Comparison of ENCODE assay signal across 8 cellular contexts in the genomic region with DNA sequence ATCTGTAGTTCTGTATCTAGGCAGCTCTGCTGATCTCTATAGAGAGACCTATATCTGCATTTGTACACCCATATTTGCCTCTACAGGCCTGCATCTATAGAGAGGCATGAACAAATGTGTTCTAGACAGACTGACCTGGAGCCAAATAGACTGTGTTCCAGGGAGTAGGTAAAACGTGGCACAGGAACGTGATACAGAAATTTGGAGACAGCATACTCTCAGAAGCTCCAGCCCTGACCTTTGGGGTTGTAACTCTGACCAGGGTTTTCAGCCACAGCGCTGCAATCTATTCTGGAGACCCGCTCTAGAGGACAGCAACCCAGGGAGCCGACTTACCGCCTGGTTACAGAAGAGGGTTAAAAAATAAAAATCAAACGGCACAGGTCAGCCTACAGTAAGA. TPM values are rescaled to one million over a fixed set of nuclear protein-coding genes. Genes with fewer than 3 reads are reported as not detected.
DNase-seq lines count a peak whose midpoint lies in the region; ATAC-seq, FAIRE-seq and TF ChIP-seq lines count a peak whose summit lies in the region.

No MANE protein-coding gene starts in this region.

- H3K4me2 ChIP-seq in HepG2 (ENCODE audit: low read depth, low read length), result peak overlapping the region; percentile 83

- peaks cover 14% of the 10 kb centered on the region for H3K36me3 Mint-ChIP-seq in activated T-helper 2 cell treated with anti-CD3 and anti-CD28 coated beads, Interferon-gamma antibody, Interleukin-2, Interleukin-4, amounts not matched to agents 10 μg/mL and 5 μg/mL and 100 μg/mL, durations not matched to agents 14 hours and 24 hours and 36 hours (ENCODE audit: low read depth)

- peak overlapping the region; percentile 97 for H3K4me3 Mint-ChIP-seq in activated T-helper 2 cell treated with anti-CD3 and anti-CD28 coated beads, Interferon-gamma antibody, Interleukin-2, Interleukin-4, amounts not matched to agents 10 μg/mL and 5 μg/mL and 100 μg/mL, durations not matched to agents 14 hours and 24 hours and 36 hours (ENCODE audit: low read depth)

- peak overlapping the region; percentile 92 for H2AFZ ChIP-seq in HepG2 (ENCODE audit: low read length)

- no peaks in the 10 kb centered on the region for H3K9me3 Mint-ChIP-seq in activated T-helper 2 cell treated with anti-CD3 and anti-CD28 coated beads, Interferon-gamma antibody, Interleukin-2, Interleukin-4, amounts not matched to agents 10 μg/mL and 5 μg/mL and 100 μg/mL, durations not matched to agents 14 hours and 24 hours and 36 hours

- H3K9me3 ChIP-seq in A673 (ENCODE audit: low read depth, low read length, poor library complexity, severe bottlenecking) (no peaks in the 10 kb centered on the region), HUES48 (ENCODE audit: control insufficient read depth, insufficient read depth, low read length) (no peaks in the 10 kb centered on the region), HepG2 (ENCODE audit: low read length) (no peaks in the 10 kb centered on the region)

- H3K27ac ChIP-seq in A673 (ENCODE audit: low read depth, low read length, poor library complexity, severe bottlenecking) (no peak overlapping the region), HUES48 (ENCODE audit: low read depth, low read length) (no peak overlapping the region), HepG2 (ENCODE audit: extremely low read length, insufficient read depth, low read length) (peak overlapping the region; percentile 73)

- H3K79me2 ChIP-seq in HepG2 (ENCODE audit: insufficient read depth, low read length), result peaks cover 10% of the 10 kb centered on the region

- CTCF ChIA-PET in A673 (lab: Charles Lee), result no interaction called here
- CTCF ChIA-PET in HepG2 (lab: Yijun Ruan, JAX; ENCODE audit: low intra/inter-chr PET ratio, low total read pairs), result no interaction called here

- H3K9ac ChIP-seq in HUES48 (ENCODE audit: low read depth, low read length), result no peak overlapping the region
- H3K9ac ChIP-seq in HepG2 (ENCODE audit: insufficient read depth, low read depth, low read length), result peak overlapping the region; percentile 86

- no peak for FAIRE-seq in HepG2 (lab: Jason Lieb, UNC)

- POLR2A ChIA-PET in A673 (lab: Charles Lee; ENCODE audit: low non-redundant PET), result no interaction called here
- POLR2A ChIA-PET in HepG2 (lab: Yijun Ruan, JAX), result interaction anchor here (0.6 to 4.6 kb wide), 5 partner anchors 11 to 380 kb away, joined by 3 to 215 read pairs (median 10); partner anchors contain the start of genes DZANK1, POLR3F, SEC23B and SMIM26

- DNase-seq in A673 (ENCODE audit: low spot score) (no peak), HepG2 (ENCODE audit: low spot score) (no peak), inferior parietal cortex (ENCODE audit: extremely low spot score) (no peak)
- no peak for DNase-seq in activated T-helper 2 cell treated with anti-CD3 and anti-CD28 coated beads, Interferon-gamma antibody, Interleukin-2, Interleukin-4, amounts not matched to agents 10 μg/mL and 5 μg/mL and 100 μg/mL, durations not matched to agents 14 hours and 24 hours and 36 hours (ENCODE audit: low spot score)

- BruUV-seq in A673 (replicated peaks; lab: Mats Ljungman, UMichigan) (no TSS peak), HepG2 (replicated peaks; lab: Mats Ljungman, UMichigan) (no TSS peak)

- H3K27me3 ChIP-seq in A673 (replicated peaks; ENCODE audit: insufficient read depth, low read depth, low read length, poor library complexity) (no peaks in the 10 kb centered on the region), HUES48 (ENCODE audit: control insufficient read depth, insufficient read depth, low read length) (no peaks in the 10 kb centered on the region), HepG2 (ENCODE audit: control insufficient read depth in 1 of 2, insufficient read depth in 2 of 2, low read length in 2 of 2) (no peaks in the 10 kb centered on the region; a peak in 1 of 5 replicates)

- intact Hi-C loops in A673 (cut with micrococcal nuclease; ENCODE audit: unreplicated experiment) (no loop called here), HepG2 (cut with micrococcal nuclease; ENCODE audit: unreplicated experiment) (loop anchor here (2.0 kb wide), 1 partner anchor 67 kb away; no protein-coding TSS in a partner anchor)
- intact Hi-C loops in activated T-helper 2 cell treated with anti-CD3 and anti-CD28 coated beads, Interferon-gamma antibody, Interleukin-2, Interleukin-4, amounts not matched to agents 10 μg/mL and 5 μg/mL and 100 μg/mL, durations not matched to agents 14 hours and 24 hours and 36 hours (cut with micrococcal nuclease), result no loop called here

- H3K4me1 ChIP-seq in A673 (ENCODE audit: insufficient read depth, low read length, poor library complexity, severe bottlenecking) (no peaks in the 10 kb centered on the region), HUES48 (ENCODE audit: control insufficient read depth, insufficient read depth, low read length) (peaks cover 8% of the 10 kb centered on the region), HepG2 (ENCODE audit: insufficient read depth, low read length) (peaks cover 26% of the 10 kb centered on the region)

- ATAC-seq in HepG2, result peak; percentile 39
- ATAC-seq in GM18870 (IDR thresholded peaks at IDR 0.05; ENCODE audit: unreplicated experiment), result no peak
- ATAC-seq in HG03135 (IDR thresholded peaks at IDR 0.05; ENCODE audit: unreplicated experiment), result no peak
- no peak for ATAC-seq in GM19463 (IDR thresholded peaks at IDR 0.05; ENCODE audit: unreplicated experiment)

- TF ChIP-seq EP300 in HepG2 (IDR thresholded peaks at IDR 0.05; ENCODE audit: low read depth in 2 of 2, low read length in 2 of 2), result no peak
- no peak for TF ChIP-seq EP300 in HepG2 (CRISPR knock-in tag; IDR thresholded peaks at IDR 0.05; ENCODE audit: borderline replicate concordance)

- no peak for TF ChIP-seq POLR2A in HepG2 (IDR thresholded peaks at IDR 0.05; ENCODE audit: insufficient read depth in 1 of 2, low read depth in 2 of 2, low read length in 2 of 2)

- no peaks in the 10 kb centered on the region for H3K27me3 Mint-ChIP-seq in activated T-helper 2 cell treated with anti-CD3 and anti-CD28 coated beads, Interferon-gamma antibody, Interleukin-2, Interleukin-4, amounts not matched to agents 10 μg/mL and 5 μg/mL and 100 μg/mL, durations not matched to agents 14 hours and 24 hours and 36 hours (ENCODE audit: low read depth)

- WGBS in HepG2 (ENCODE audit: low lambda C conversion rate), result 12% methylated on average over 7 of the region's 7 CpGs

- TF ChIP-seq RAD21 in HepG2 (CRISPR knock-in tag; IDR thresholded peaks at IDR 0.05), result no peak

- peaks cover 13% of the 10 kb centered on the region for H3K4me1 Mint-ChIP-seq in activated T-helper 2 cell treated with anti-CD3 and anti-CD28 coated beads, Interferon-gamma antibody, Interleukin-2, Interleukin-4, amounts not matched to agents 10 μg/mL and 5 μg/mL and 100 μg/mL, durations not matched to agents 14 hours and 24 hours and 36 hours (ENCODE audit: low read depth)

- no peaks in the 10 kb centered on the region for H4K20me1 ChIP-seq in HepG2 (ENCODE audit: insufficient read depth, low read length)

- TF ChIP-seq CTCF in A673 (conservative IDR thresholded peaks at IDR 0.05; ENCODE audit: low read depth, low read length) (no peak), HepG2 (CRISPR knock-in tag; IDR thresholded peaks at IDR 0.05) (no peak)

- H3K36me3 ChIP-seq in A673 (ENCODE audit: insufficient read depth, low read length, poor library complexity, severe bottlenecking) (no peaks in the 10 kb centered on the region), HUES48 (ENCODE audit: control insufficient read depth, insufficient read depth, low read length) (peaks cover 21% of the 10 kb centered on the region), HepG2 (replicated peaks in 1 of 2; ENCODE audit: control insufficient read depth in 1 of 2, insufficient read depth in 2 of 2, low read length in 2 of 2) (peaks cover 9 to 21% of the 10 kb centered on the region in 2 experiments)

- H3K27ac Mint-ChIP-seq in activated T-helper 2 cell treated with anti-CD3 and anti-CD28 coated beads, Interferon-gamma antibody, Interleukin-2, Interleukin-4, amounts not matched to agents 10 μg/mL and 5 μg/mL and 100 μg/mL, durations not matched to agents 14 hours and 24 hours and 36 hours, result peak overlapping the region; percentile 52

- in situ Hi-C loops in HepG2 (cut with HindIII; ENCODE audit: extremely low pct_ligation_motif_present, low pct_unique_long_range_greater_than_20kb), result no loop called here

- H3K4me3 ChIP-seq in A673 (ENCODE audit: low read depth, low read length, poor library complexity, severe bottlenecking) (peak overlapping the region; percentile 81), HUES48 (ENCODE audit: low read depth, low read length) (peak overlapping the region; percentile 88), HepG2 (replicated peaks in 1 of 3; ENCODE audit: insufficient read depth in 1 of 3, low read depth in 2 of 3, low read length in 3 of 3) (peak overlapping the region; percentile 91 to 99 (median 92))

RNA-seq across cellular contexts. Expression of gene RBBP9, which starts 1.0 kb away (rescaled TPM):
- total RNA-seq in A673 (2021) (20.1 and 20.3 TPM in 2 replicates), HepG2 (2016; rRNA removed; fragmentation: Illumina TruSeq; extraction: Trizol) (56.3 and 99.5 TPM in 2 replicates)
- 21.2 and 23.5 TPM in 2 replicates for total RNA-seq in activated T-helper 2 cell treated with anti-CD3 and anti-CD28 coated beads, Interferon-gamma antibody, Interleukin-2, Interleukin-4, amounts not matched to agents 10 μg/mL and 5 μg/mL and 100 μg/mL, durations not matched to agents 14 hours and 24 hours and 36 hours
- 4.3 TPM in 2 replicates for total RNA-seq in HepG2 (2016; cell fraction: cytosol; rRNA removed; fragmentation: Illumina TruSeq; extraction: Trizol; ENCODE audit: low read depth)
- 52.6 and 105 TPM in 2 replicates for total RNA-seq in HepG2 (2016; cell fraction: insoluble cytoplasmic fraction; rRNA removed; fragmentation: Illumina TruSeq; extraction: Trizol)
- total RNA-seq in HepG2 (2016; cell fraction: membrane; rRNA removed; fragmentation: Illumina TruSeq; extraction: Trizol), result 23.9 and 26.8 TPM in 2 replicates
- 26.3 and 26.5 TPM in 2 replicates for total RNA-seq in HepG2 (2016; cell fraction: nucleus; rRNA removed; fragmentation: Illumina TruSeq; extraction: Trizol)
- 25.1 and 28.0 TPM in 2 replicates for polyA plus RNA-seq in HepG2 (2011; rRNA removed)
- polyA plus RNA-seq in HepG2 (2011; cell fraction: cytosol; rRNA removed), result 17.8 and 25.8 TPM in 2 replicates
- polyA plus RNA-seq in HepG2 (2011; cell fraction: nucleus; rRNA removed), result 13.7 and 16.4 TPM in 2 replicates
- 18.0 and 29.4 TPM in 2 replicates for polyA plus RNA-seq in HepG2 (2012)
- 4.5 and 4.7 TPM in 2 replicates for polyA plus RNA-seq in HepG2 (2016; cell fraction: cytosol; fragmentation: Illumina TruSeq; extraction: Trizol; ENCODE audit: low read depth)
- polyA plus RNA-seq in HepG2 (2016; cell fraction: insoluble cytoplasmic fraction; fragmentation: Illumina TruSeq; extraction: Trizol; ENCODE audit: low read depth), result 96.0 and 96.1 TPM in 2 replicates
- 15.2 and 19.7 TPM in 2 replicates for polyA plus RNA-seq in HepG2 (2016; cell fraction: membrane; fragmentation: Illumina TruSeq; extraction: Trizol; ENCODE audit: low read depth)
- polyA plus RNA-seq in HepG2 (2016; cell fraction: nucleus; fragmentation: Illumina TruSeq; extraction: Trizol; ENCODE audit: insufficient read depth, low read depth), result 36.9 and 41.4 TPM in 2 replicates
- 22.8 and 31.7 TPM in 2 replicates for polyA minus RNA-seq in HepG2 (2011; rRNA and poly(A)+ RNA removed; ENCODE audit: low replicate concordance)
- polyA minus RNA-seq in HepG2 (2011; cell fraction: cytosol; rRNA and poly(A)+ RNA removed), result 26.3 and 28.9 TPM in 2 replicates
- polyA minus RNA-seq in HepG2 (2011; cell fraction: nucleus; rRNA and poly(A)+ RNA removed), result 20.0 and 29.1 TPM in 2 replicates

RNA-seq across cellular contexts. Expression of gene SEC23B, which starts 11.7 kb away (rescaled TPM):
- total RNA-seq in A673 (2021), result 55.6 and 55.9 TPM in 2 replicates
- total RNA-seq in activated T-helper 2 cell treated with anti-CD3 and anti-CD28 coated beads, Interferon-gamma antibody, Interleukin-2, Interleukin-4, amounts not matched to agents 10 μg/mL and 5 μg/mL and 100 μg/mL, durations not matched to agents 14 hours and 24 hours and 36 hours, result 126 and 131 TPM in 2 replicates
- 120 and 178 TPM in 2 replicates for total RNA-seq in HepG2 (2016; rRNA removed; fragmentation: Illumina TruSeq; extraction: Trizol)
- total RNA-seq in HepG2 (2016; cell fraction: cytosol; rRNA removed; fragmentation: Illumina TruSeq; extraction: Trizol; ENCODE audit: low read depth), result 23.7 and 30.1 TPM in 2 replicates
- total RNA-seq in HepG2 (2016; cell fraction: insoluble cytoplasmic fraction; rRNA removed; fragmentation: Illumina TruSeq; extraction: Trizol), result 116 and 173 TPM in 2 replicates
- total RNA-seq in HepG2 (2016; cell fraction: membrane; rRNA removed; fragmentation: Illumina TruSeq; extraction: Trizol), result 36.5 and 38.6 TPM in 2 replicates
- total RNA-seq in HepG2 (2016; cell fraction: nucleus; rRNA removed; fragmentation: Illumina TruSeq; extraction: Trizol), result 68.1 and 72.2 TPM in 2 replicates
- polyA plus RNA-seq in HepG2 (2011; rRNA removed), result 105 and 114 TPM in 2 replicates
- 96.7 and 107 TPM in 2 replicates for polyA plus RNA-seq in HepG2 (2011; cell fraction: cytosol; rRNA removed)
- polyA plus RNA-seq in HepG2 (2011; cell fraction: nucleus; rRNA removed), result 46.9 and 60.2 TPM in 2 replicates
- 64.6 and 76.1 TPM in 2 replicates for polyA plus RNA-seq in HepG2 (2012)
- polyA plus RNA-seq in HepG2 (2016; cell fraction: cytosol; fragmentation: Illumina TruSeq; extraction: Trizol; ENCODE audit: low read depth), result 5.2 and 5.6 TPM in 2 replicates
- 150 and 160 TPM in 2 replicates for polyA plus RNA-seq in HepG2 (2016; cell fraction: insoluble cytoplasmic fraction; fragmentation: Illumina TruSeq; extraction: Trizol; ENCODE audit: low read depth)
- 14.5 TPM in 2 replicates for polyA plus RNA-seq in HepG2 (2016; cell fraction: membrane; fragmentation: Illumina TruSeq; extraction: Trizol; ENCODE audit: low read depth)
- polyA plus RNA-seq in HepG2 (2016; cell fraction: nucleus; fragmentation: Illumina TruSeq; extraction: Trizol; ENCODE audit: insufficient read depth, low read depth), result 69.1 and 76.6 TPM in 2 replicates
- polyA minus RNA-seq in HepG2 (2011; rRNA and poly(A)+ RNA removed; ENCODE audit: low replicate concordance), result 85.8 and 156 TPM in 2 replicates
- 66.9 and 68.1 TPM in 2 replicates for polyA minus RNA-seq in HepG2 (2011; cell fraction: cytosol; rRNA and poly(A)+ RNA removed)
- 79.2 and 99.8 TPM in 2 replicates for polyA minus RNA-seq in HepG2 (2011; cell fraction: nucleus; rRNA and poly(A)+ RNA removed)

RNA-seq across cellular contexts. Expression of gene POLR3F, which starts 28.9 kb away (rescaled TPM):
- total RNA-seq in A673 (2021) (18.1 and 22.1 TPM in 2 replicates), HepG2 (2016; rRNA removed; fragmentation: Illumina TruSeq; extraction: Trizol) (25.5 and 31.2 TPM in 2 replicates)
- total RNA-seq in activated T-helper 2 cell treated with anti-CD3 and anti-CD28 coated beads, Interferon-gamma antibody, Interleukin-2, Interleukin-4, amounts not matched to agents 10 μg/mL and 5 μg/mL and 100 μg/mL, durations not matched to agents 14 hours and 24 hours and 36 hours, result 12.5 and 13.5 TPM in 2 replicates
- 6.2 and 6.3 TPM in 2 replicates for total RNA-seq in HepG2 (2016; cell fraction: cytosol; rRNA removed; fragmentation: Illumina TruSeq; extraction: Trizol; ENCODE audit: low read depth)
- total RNA-seq in HepG2 (2016; cell fraction: insoluble cytoplasmic fraction; rRNA removed; fragmentation: Illumina TruSeq; extraction: Trizol), result 24.6 and 30.9 TPM in 2 replicates
- total RNA-seq in HepG2 (2016; cell fraction: membrane; rRNA removed; fragmentation: Illumina TruSeq; extraction: Trizol), result 13.7 and 18.3 TPM in 2 replicates
- 16.4 and 21.9 TPM in 2 replicates for total RNA-seq in HepG2 (2016; cell fraction: nucleus; rRNA removed; fragmentation: Illumina TruSeq; extraction: Trizol)
- 11.7 and 12.8 TPM in 2 replicates for polyA plus RNA-seq in HepG2 (2011; rRNA removed)
- polyA plus RNA-seq in HepG2 (2011; cell fraction: cytosol; rRNA removed), result 5.5 and 6.9 TPM in 2 replicates
- polyA plus RNA-seq in HepG2 (2011; cell fraction: nucleus; rRNA removed), result 4.7 and 5.7 TPM in 2 replicates
- polyA plus RNA-seq in HepG2 (2012), result 9.8 and 11.6 TPM in 2 replicates
- polyA plus RNA-seq in HepG2 (2016; cell fraction: cytosol; fragmentation: Illumina TruSeq; extraction: Trizol; ENCODE audit: low read depth), result 2.6 and 3.7 TPM in 2 replicates
- 29.7 and 32.2 TPM in 2 replicates for polyA plus RNA-seq in HepG2 (2016; cell fraction: insoluble cytoplasmic fraction; fragmentation: Illumina TruSeq; extraction: Trizol; ENCODE audit: low read depth)
- 8.1 TPM in 2 replicates for polyA plus RNA-seq in HepG2 (2016; cell fraction: membrane; fragmentation: Illumina TruSeq; extraction: Trizol; ENCODE audit: low read depth)
- 26.5 and 28.9 TPM in 2 replicates for polyA plus RNA-seq in HepG2 (2016; cell fraction: nucleus; fragmentation: Illumina TruSeq; extraction: Trizol; ENCODE audit: insufficient read depth, low read depth)
- polyA minus RNA-seq in HepG2 (2011; rRNA and poly(A)+ RNA removed; ENCODE audit: low replicate concordance), result 4.4 and 5.3 TPM in 2 replicates
- polyA minus RNA-seq in HepG2 (2011; cell fraction: cytosol; rRNA and poly(A)+ RNA removed), result 11.0 and 14.2 TPM in 2 replicates
- polyA minus RNA-seq in HepG2 (2011; cell fraction: nucleus; rRNA and poly(A)+ RNA removed), result 24.6 and 26.0 TPM in 2 replicates

RNA-seq across cellular contexts. Expression of gene DZANK1, which starts 29.2 kb away (rescaled TPM):
- total RNA-seq in A673 (2021) (3.9 and 4.4 TPM in 2 replicates), HepG2 (2016; rRNA removed; fragmentation: Illumina TruSeq; extraction: Trizol) (1.4 and 1.6 TPM in 2 replicates)
- 1.3 TPM in 2 replicates for total RNA-seq in activated T-helper 2 cell treated with anti-CD3 and anti-CD28 coated beads, Interferon-gamma antibody, Interleukin-2, Interleukin-4, amounts not matched to agents 10 μg/mL and 5 μg/mL and 100 μg/mL, durations not matched to agents 14 hours and 24 hours and 36 hours
- total RNA-seq in HepG2 (2016; cell fraction: cytosol; rRNA removed; fragmentation: Illumina TruSeq; extraction: Trizol; ENCODE audit: low read depth), result 0.81 and 0.88 TPM in 2 replicates
- 0.91 and 1.3 TPM in 2 replicates for total RNA-seq in HepG2 (2016; cell fraction: insoluble cytoplasmic fraction; rRNA removed; fragmentation: Illumina TruSeq; extraction: Trizol)
- total RNA-seq in HepG2 (2016; cell fraction: membrane; rRNA removed; fragmentation: Illumina TruSeq; extraction: Trizol), result 1.0 and 1.4 TPM in 2 replicates
- 2.1 and 2.3 TPM in 2 replicates for total RNA-seq in HepG2 (2016; cell fraction: nucleus; rRNA removed; fragmentation: Illumina TruSeq; extraction: Trizol)
- polyA plus RNA-seq in HepG2 (2011; rRNA removed), result 2.6 and 3.2 TPM in 2 replicates
- 0.97 and 1.4 TPM in 2 replicates for polyA plus RNA-seq in HepG2 (2011; cell fraction: cytosol; rRNA removed)
- polyA plus RNA-seq in HepG2 (2011; cell fraction: nucleus; rRNA removed), result 3.2 and 3.4 TPM in 2 replicates
- 1.1 and 1.3 TPM in 2 replicates for polyA plus RNA-seq in HepG2 (2012)
- polyA plus RNA-seq in HepG2 (2016; cell fraction: cytosol; fragmentation: Illumina TruSeq; extraction: Trizol; ENCODE audit: low read depth), result 0.29 and 0.33 TPM in 2 replicates
- polyA plus RNA-seq in HepG2 (2016; cell fraction: insoluble cytoplasmic fraction; fragmentation: Illumina TruSeq; extraction: Trizol; ENCODE audit: low read depth), result 1.4 TPM in 2 replicates
- 0.38 and 0.62 TPM in 2 replicates for polyA plus RNA-seq in HepG2 (2016; cell fraction: membrane; fragmentation: Illumina TruSeq; extraction: Trizol; ENCODE audit: low read depth)
- 4.4 and 4.5 TPM in 2 replicates for polyA plus RNA-seq in HepG2 (2016; cell fraction: nucleus; fragmentation: Illumina TruSeq; extraction: Trizol; ENCODE audit: insufficient read depth, low read depth)
- 1.3 and 1.4 TPM in 2 replicates for polyA minus RNA-seq in HepG2 (2011; rRNA and poly(A)+ RNA removed; ENCODE audit: low replicate concordance)
- polyA minus RNA-seq in HepG2 (2011; cell fraction: cytosol; rRNA and poly(A)+ RNA removed), result 0.53 and 0.79 TPM in 2 replicates
- 2.4 and 2.5 TPM in 2 replicates for polyA minus RNA-seq in HepG2 (2011; cell fraction: nucleus; rRNA and poly(A)+ RNA removed)
